Comparison of ENCODE assay signal across 21 cellular contexts in genomic region chr14:88746042-88746441, GRCh38. TPM values are rescaled to one million over a fixed set of nuclear protein-coding genes. Genes with fewer than 3 reads are reported as not detected.
DNase-seq lines count a peak whose midpoint lies in the region; ATAC-seq and TF ChIP-seq lines count a peak whose summit lies in the region.
"Had no signal": no experiment of that assay in that cellular context is flagged by ENCODE, and none has a peak within 500 bp of the region (broad histone marks: within the 10 kb centered on the region; RNA-seq: fewer than 3 reads in every experiment).

No MANE protein-coding gene starts in this region.

- peak overlapping the region; percentile 42; the same call in 1 of the 2 replicates for H3K4me2 ChIP-seq in IMR-90 (ENCODE audit: low read depth, low read length)

- no peak overlapping the region for H2AK5ac ChIP-seq in IMR-90 (ENCODE audit: low read depth, low read length)

- no peak overlapping the region for H3K4ac ChIP-seq in IMR-90 (ENCODE audit: low read depth, low read length)

- no peaks in the 10 kb centered on the region for H4K20me1 ChIP-seq in IMR-90 (ENCODE audit: insufficient read depth, low read length)

- H3K27ac ChIP-seq in IMR-90 (ENCODE audit: insufficient read depth, low read length), result no peak overlapping the region
- H3K27ac ChIP-seq: HL-60 had no signal

- POLR2A ChIA-PET in IMR-90 (lab: Charles Lee; ENCODE audit: unreplicated experiment), result no interaction called here

- no peak overlapping the region for H2AK9ac ChIP-seq in IMR-90 (replicated peaks; ENCODE audit: low read depth, low read length, poor library complexity)

- no peak for TF ChIP-seq RAD21 in IMR-90 (IDR thresholded peaks at IDR 0.05; ENCODE audit: low read length)

- in situ Hi-C loops in IMR-90 (cut with MboI; ENCODE audit: low sequenced_read_pairs), result no loop called here
- in situ Hi-C loops in astrocyte of the cerebellum (cut with HindIII; ENCODE audit: low sequenced_read_pairs), result loop anchor here (5.0 kb wide), 1 partner anchor 79 kb away; no protein-coding TSS in a partner anchor

- TF ChIP-seq CTCF in IMR-90 (conservative IDR thresholded peaks at IDR 0.05; ENCODE audit: low read depth, low read length) (no peak), astrocyte of the cerebellum (IDR thresholded peaks at IDR 0.05; ENCODE audit: low read depth, low read length, missing control alignments) (no peak)

- H3K4me3 ChIP-seq in IMR-90 (ENCODE audit: insufficient read depth, low read depth, low read length), result no peak overlapping the region
- H3K4me3 ChIP-seq in astrocyte of the cerebellum (ENCODE audit: low read depth, low read length), result no peak overlapping the region

- no peak for TF ChIP-seq POLR2A in IMR-90 (IDR thresholded peaks at IDR 0.05; ENCODE audit: low read depth, low read length)

- no peak overlapping the region for H4K91ac ChIP-seq in IMR-90 (ENCODE audit: insufficient read depth, low read depth, low read length)

- CTCF ChIA-PET in IMR-90 (lab: Yijun Ruan, JAX), result no interaction called here

- H3K4me1 ChIP-seq in IMR-90 (ENCODE audit: control insufficient read depth, insufficient read depth, low read length), result peaks cover 4% of the 10 kb centered on the region; the same call in 1 of the 2 replicates

- H2BK120ac ChIP-seq in IMR-90 (ENCODE audit: low read depth, low read length), result no peak overlapping the region

- intact Hi-C loops in IMR-90 (cut with micrococcal nuclease) (loop anchor here (5.0 kb wide), 1 partner anchor 54 kb away; no protein-coding TSS in a partner anchor), sciatic nerve (cut with DNase I) (no loop called here)

- no peak overlapping the region for H4K8ac ChIP-seq in IMR-90 (ENCODE audit: low read depth in 2 of 2, low read length in 2 of 2)

- no peak overlapping the region for H2BK15ac ChIP-seq in IMR-90 (ENCODE audit: low read depth, low read length)

- no TSS peak for BruUV-seq in IMR-90 (replicated peaks; lab: Mats Ljungman, UMichigan)

- H3K56ac ChIP-seq in IMR-90 (ENCODE audit: extremely low read depth, insufficient read depth, low read length), result no peak overlapping the region

- WGBS in IMR-90 (ENCODE audit: extremely low coverage in 2 of 2, insufficient read length in 1 of 2), 2 experiments, result no CpG with 5 or more reads among the region's 1 CpG

- H2BK20ac ChIP-seq in IMR-90 (ENCODE audit: low read depth, low read length), result no peak overlapping the region

- peaks cover 6 to 11% of the 10 kb centered on the region in 2 experiments; a peak in 2 of 4 replicates for H3K79me1 ChIP-seq in IMR-90 (ENCODE audit: low read depth in 1 of 2, low read length in 2 of 2)

- no peak overlapping the region for H3K23ac ChIP-seq in IMR-90 (ENCODE audit: low read depth, low read length)

- H3K36me3 ChIP-seq in IMR-90 (ENCODE audit: control insufficient read depth, insufficient read depth, low read length), result no peaks in the 10 kb centered on the region

- H3K9me3 ChIP-seq in IMR-90 (ENCODE audit: control insufficient read depth, insufficient read depth, low read length), result no peaks in the 10 kb centered on the region

- no peaks in the 10 kb centered on the region for H3K27me3 ChIP-seq in IMR-90 (ENCODE audit: control insufficient read depth, insufficient read depth, low read length)

- H3K9me1 ChIP-seq in IMR-90 (ENCODE audit: insufficient read depth, low read length), result no peaks in the 10 kb centered on the region

- ATAC-seq in IMR-90 (ENCODE audit: low read depth) (peak; percentile 59), sciatic nerve (no peak), GM19035 (IDR thresholded peaks at IDR 0.05; ENCODE audit: unreplicated experiment) (no peak)
- ATAC-seq: CD8-positive, alpha-beta T cell; HepG2 had no signal

- no peak overlapping the region for H4K5ac ChIP-seq in IMR-90 (ENCODE audit: low read depth, low read length)

- H3K9ac ChIP-seq in IMR-90 (ENCODE audit: low read depth, low read length), result no peak overlapping the region

- no peak overlapping the region for H3K14ac ChIP-seq in IMR-90 (replicated peaks; ENCODE audit: low read depth, low read length)

- H2BK5ac ChIP-seq in IMR-90 (ENCODE audit: low read depth, low read length, poor library complexity, severe bottlenecking), result no peak overlapping the region

- H2AFZ ChIP-seq in IMR-90 (replicated peaks; ENCODE audit: low read length, poor library complexity), result no peak overlapping the region

- dilution Hi-C loops in IMR-90 (cut with HindIII; ENCODE audit: low sequenced_read_pairs, unreplicated experiment), result no loop called here

- DNase-seq in IMR-90 (peak; percentile 58), astrocyte of the cerebellum (ENCODE audit: low read depth) (peak; percentile 16), fibroblast of peridontal ligament (ENCODE audit: extremely low read depth) (peak; percentile 40), NCI-H748 treated with DMSO at 0.1 percent for 48 hours (lab: John Stamatoyannopoulos, UW) (no peak), sciatic nerve (ENCODE audit: low spot score) (no peak), cerebellum (ENCODE audit: low spot score) (no peak)
- DNase-seq: ACHN; AML-193; CD8-positive, alpha-beta T cell; DMS153; GDM1; KG1; NCI-H1105 treated with DMSO at 0.1 percent for 48 hours; NCI-H2081 treated with DMSO at 0.1 percent for 48 hours; NCI-H2171 treated with DMSO at 0.1 percent for 48 hours; NCI-H526; OCI-M1; Right ventricle myocardium superior had no signal

- H3K18ac ChIP-seq in IMR-90 (ENCODE audit: low read depth, low read length), result no peak overlapping the region

TF ChIP-seq in IMR-90, 13 proteins besides CTCF, POLR2A, EP300 and RAD21:
- no peak for TF ChIP-seq SMC3 (IDR thresholded peaks at IDR 0.05; ENCODE audit: low read depth, low read length)
- TF ChIP-seq RFX5 (IDR thresholded peaks at IDR 0.05; ENCODE audit: low read depth, low read length), result no peak
- no peak for TF ChIP-seq RCOR1 (IDR thresholded peaks at IDR 0.05; ENCODE audit: insufficient replicate concordance, low read length)
- no peak for TF ChIP-seq CHD1 (IDR thresholded peaks at IDR 0.05; ENCODE audit: low read depth, low read length)
- no peak for TF ChIP-seq BHLHE40 (IDR thresholded peaks at IDR 0.05; ENCODE audit: low read depth, low read length)
- no peak for TF ChIP-seq MAZ (IDR thresholded peaks at IDR 0.05; ENCODE audit: borderline replicate concordance, low read depth, low read length)
- TF ChIP-seq NFE2L2 (IDR thresholded peaks at IDR 0.05; ENCODE audit: low read depth, low read length), result no peak
- TF ChIP-seq MAFK (IDR thresholded peaks at IDR 0.05; ENCODE audit: low read depth, low read length), result no peak
- no peak for TF ChIP-seq ELK1 (IDR thresholded peaks at IDR 0.05; ENCODE audit: borderline replicate concordance, low read depth, low read length)
- TF ChIP-seq FOS (IDR thresholded peaks at IDR 0.05; ENCODE audit: low read depth, low read length), result no peak
- TF ChIP-seq, protein P1, sequence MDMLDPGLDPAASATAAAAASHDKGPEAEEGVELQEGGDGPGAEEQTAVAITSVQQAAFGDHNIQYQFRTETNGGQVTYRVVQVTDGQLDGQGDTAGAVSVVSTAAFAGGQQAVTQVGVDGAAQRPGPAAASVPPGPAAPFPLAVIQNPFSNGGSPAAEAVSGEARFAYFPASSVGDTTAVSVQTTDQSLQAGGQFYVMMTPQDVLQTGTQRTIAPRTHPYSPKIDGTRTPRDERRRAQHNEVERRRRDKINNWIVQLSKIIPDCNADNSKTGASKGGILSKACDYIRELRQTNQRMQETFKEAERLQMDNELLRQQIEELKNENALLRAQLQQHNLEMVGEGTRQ (IDR thresholded peaks at IDR 0.05; ENCODE audit: low read depth, low read length), result no peak
TF ChIP-seq in IMR-90: peak in this region for 0.

RNA-seq across cellular contexts. Expression of gene EML5, which starts 46.7 kb away (rescaled TPM):
- total RNA-seq in IMR-90 (2012; rRNA removed) (22.2 and 34.7 TPM in 2 replicates), sciatic nerve (2.1 TPM), cerebellum (31.1 TPM)
- 5.7 and 8.1 TPM in 2 replicates for polyA plus RNA-seq in IMR-90 (2012; rRNA removed)
- polyA plus RNA-seq in IMR-90 (2012; cell fraction: cytosol; rRNA removed), result 0.71 and 1.5 TPM in 2 replicates
- 2.3 and 18.3 TPM in 2 replicates for polyA plus RNA-seq in IMR-90 (2012; cell fraction: nucleus; rRNA removed; ENCODE audit: low replicate concordance)
- polyA plus RNA-seq: HepG2 had no signal

Comparison
In these comparisons a context has a peak if more than half of its experiments do, and no peak if none do; other contexts are left out.
1. DNase-seq: peak in IMR-90 (single experiment), astrocyte of the cerebellum (single experiment) and fibroblast of peridontal ligament (single experiment); none in NCI-H748 treated with DMSO at 0.1 percent for 48 hours (single experiment), sciatic nerve (single experiment) and cerebellum (single experiment).